In genomic region chr12:114136656-114137055, GRCh38 we compare ENCODE assay signal across 24 cellular contexts.
"Had no signal": no experiment of that assay in that cellular context is flagged by ENCODE, and none has a peak within 500 bp of the region (broad histone marks: within the 10 kb centered on the region; RNA-seq: fewer than 3 reads in every experiment).

No MANE protein-coding gene starts in this region.

- H3K9ac ChIP-seq: SK-N-SH had no signal

- H3K27me3 ChIP-seq: MG63 had no signal

- H3K27ac ChIP-seq: RWPE1 had no signal

- H3K4me3 ChIP-seq: MG63 had no signal

- H3K9me3 ChIP-seq: MG63, SK-N-SH had no signal

- DNase-seq: IMR-90, Karpas-422, KG1, MG63, NCI-H1092, NCI-H1105 treated with DMSO at 0.1 percent for 48 hours, NCI-H1417 treated with DMSO at 0.1 percent for 48 hours, NCI-H146, NCI-H1694 treated with DMSO at 0.1 percent for 48 hours, NCI-H2029, NCI-H2081 treated with DMSO at 0.1 percent for 48 hours, NCI-H2171, NCI-H226, NCI-H446, NCI-H510A, NCI-H524 treated with DMSO at 0.1 percent for 48 hours, NCI-H69, NCI-H774, PC-3, SHP77, SK-N-SH, SW 1271, T-cell had no signal

- H3K4me2 ChIP-seq: SK-N-SH had no signal

- H3K36me3 ChIP-seq: MG63 had no signal
